ENCODE assay signal across 1 cellular context in genomic region chr2:171390941-171391516, GRCh38.
TF ChIP-seq lines count a peak whose summit lies in the region.

No MANE protein-coding gene starts in this region.

TF ChIP-seq in HEK293, 187 proteins besides CTCF, POLR2A, EP300 and RAD21 (continued from another document):
- TF ChIP-seq PRDM10 (tag by site-specific recombination; IDR thresholded peaks at IDR 0.05) (peak; percentile 56; the same call in 1 of the 2 replicates), HOXD13 (CRISPR knock-in tag; IDR thresholded peaks at IDR 0.05; ENCODE audit: borderline replicate concordance) (no peak), ZNF404 (tag by site-specific recombination; IDR thresholded peaks at IDR 0.05) (no peak), ZNF747 (tag by site-specific recombination; IDR thresholded peaks at IDR 0.05) (no peak), SALL2 (tag by site-specific recombination; IDR thresholded peaks at IDR 0.05; ENCODE audit: borderline replicate concordance) (no peak), MYNN (tag by site-specific recombination; IDR thresholded peaks at IDR 0.05; ENCODE audit: borderline replicate concordance) (no peak), ZNF530 (tag by site-specific recombination; IDR thresholded peaks at IDR 0.05; ENCODE audit: low read depth) (no peak), OSR2 (tag by site-specific recombination; IDR thresholded peaks at IDR 0.05) (peak; percentile 43; the same call in 1 of the 2 replicates), ZNF501 (tag by site-specific recombination; IDR thresholded peaks at IDR 0.05) (no peak), ZBTB1 (tag by site-specific recombination; IDR thresholded peaks at IDR 0.05) (no peak), ZNF24 (tag by site-specific recombination; IDR thresholded peaks at IDR 0.05) (0 out of 2 replicates have a peak, but pooled peaks have one; percentile 11), ZNF785 (tag by site-specific recombination; IDR thresholded peaks at IDR 0.05) (no peak), ZNF202 (tag by site-specific recombination; IDR thresholded peaks at IDR 0.05; ENCODE audit: borderline replicate concordance) (no peak), ZNF274 (IDR thresholded peaks at IDR 0.05; ENCODE audit: low read length) (no peak), ZNF274 (tag by site-specific recombination; IDR thresholded peaks at IDR 0.05; ENCODE audit: borderline replicate concordance) (no peak), ZNF555 (tag by site-specific recombination; conservative IDR thresholded peaks at IDR 0.05) (no peak), HOXC10 (CRISPR knock-in tag; IDR thresholded peaks at IDR 0.05) (no peak), ZSCAN23 (tag by site-specific recombination; IDR thresholded peaks at IDR 0.05) (no peak), ZNF76 (tag by site-specific recombination; IDR thresholded peaks at IDR 0.05; ENCODE audit: borderline replicate concordance, low read depth) (no peak), ZNF350 (tag by site-specific recombination; IDR thresholded peaks at IDR 0.05) (no peak), ZNF514 (tag by site-specific recombination; IDR thresholded peaks at IDR 0.05) (no peak), ZNF544 (tag by site-specific recombination; IDR thresholded peaks at IDR 0.05) (no peak), TRIM28 (IDR thresholded peaks at IDR 0.05; ENCODE audit: borderline replicate concordance, low read length) (no peak), PRDM6 (tag by site-specific recombination; IDR thresholded peaks at IDR 0.05) (peak; percentile 84), ZNF629 (tag by site-specific recombination; IDR thresholded peaks at IDR 0.05) (peak; percentile 34; the same call in 1 of the 2 replicates), INSM2 (tag by site-specific recombination; IDR thresholded peaks at IDR 0.05) (0 out of 2 replicates have a peak, but pooled peaks have one; percentile 42), ZNF521 (tag by site-specific recombination; IDR thresholded peaks at IDR 0.05) (no peak), ZFP37 (tag by site-specific recombination; IDR thresholded peaks at IDR 0.05) (no peak), ZNF366 (tag by site-specific recombination; conservative IDR thresholded peaks at IDR 0.05) (peak; percentile 42; the same call in 1 of the 2 replicates), KLF8 (tag by site-specific recombination; IDR thresholded peaks at IDR 0.05) (no peak), ZNF354C (tag by site-specific recombination; IDR thresholded peaks at IDR 0.05; ENCODE audit: borderline replicate concordance, low read depth) (no peak), ZNF623 (tag by site-specific recombination; IDR thresholded peaks at IDR 0.05) (no peak), PRDM4 (tag by site-specific recombination; IDR thresholded peaks at IDR 0.05) (peak; percentile 91), ZNF549 (tag by site-specific recombination; IDR thresholded peaks at IDR 0.05) (no peak), ZNF791 (tag by site-specific recombination; IDR thresholded peaks at IDR 0.05) (no peak), ZNF843 (tag by site-specific recombination; IDR thresholded peaks at IDR 0.05) (0 out of 2 replicates have a peak, but pooled peaks have one; percentile 11), RBAK (tag by site-specific recombination; IDR thresholded peaks at IDR 0.05) (no peak), ZNF707 (tag by site-specific recombination; IDR thresholded peaks at IDR 0.05) (no peak), ZSCAN16 (tag by site-specific recombination; IDR thresholded peaks at IDR 0.05) (no peak), ZNF184 (tag by site-specific recombination; IDR thresholded peaks at IDR 0.05) (0 out of 2 replicates have a peak, but pooled peaks have one; percentile 18), ZNF311 (tag by site-specific recombination; IDR thresholded peaks at IDR 0.05; ENCODE audit: borderline replicate concordance) (no peak), ZNF132 (tag by site-specific recombination; IDR thresholded peaks at IDR 0.05; ENCODE audit: borderline replicate concordance) (no peak), FEZF1 (tag by site-specific recombination; IDR thresholded peaks at IDR 0.05) (peak; percentile 39; the same call in 1 of the 2 replicates), ZBTB48 (tag by site-specific recombination; IDR thresholded peaks at IDR 0.05) (no peak), ZNF26 (tag by site-specific recombination; IDR thresholded peaks at IDR 0.05) (no peak), ZNF18 (tag by site-specific recombination; IDR thresholded peaks at IDR 0.05) (no peak), ZNF248 (tag by site-specific recombination; IDR thresholded peaks at IDR 0.05) (no peak)
- TF ChIP-seq, protein P1, sequence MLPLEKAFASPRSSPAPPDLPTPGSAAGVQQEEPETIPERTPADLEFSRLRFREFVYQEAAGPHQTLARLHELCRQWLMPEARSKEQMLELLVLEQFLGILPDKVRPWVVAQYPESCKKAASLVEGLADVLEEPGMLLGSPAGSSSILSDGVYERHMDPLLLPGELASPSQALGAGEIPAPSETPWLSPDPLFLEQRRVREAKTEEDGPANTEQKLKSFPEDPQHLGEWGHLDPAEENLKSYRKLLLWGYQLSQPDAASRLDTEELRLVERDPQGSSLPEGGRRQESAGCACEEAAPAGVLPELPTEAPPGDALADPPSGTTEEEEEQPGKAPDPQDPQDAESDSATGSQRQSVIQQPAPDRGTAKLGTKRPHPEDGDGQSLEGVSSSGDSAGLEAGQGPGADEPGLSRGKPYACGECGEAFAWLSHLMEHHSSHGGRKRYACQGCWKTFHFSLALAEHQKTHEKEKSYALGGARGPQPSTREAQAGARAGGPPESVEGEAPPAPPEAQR (tag by site-specific recombination; IDR thresholded peaks at IDR 0.05), result no peak
- TF ChIP-seq, protein P2, sequence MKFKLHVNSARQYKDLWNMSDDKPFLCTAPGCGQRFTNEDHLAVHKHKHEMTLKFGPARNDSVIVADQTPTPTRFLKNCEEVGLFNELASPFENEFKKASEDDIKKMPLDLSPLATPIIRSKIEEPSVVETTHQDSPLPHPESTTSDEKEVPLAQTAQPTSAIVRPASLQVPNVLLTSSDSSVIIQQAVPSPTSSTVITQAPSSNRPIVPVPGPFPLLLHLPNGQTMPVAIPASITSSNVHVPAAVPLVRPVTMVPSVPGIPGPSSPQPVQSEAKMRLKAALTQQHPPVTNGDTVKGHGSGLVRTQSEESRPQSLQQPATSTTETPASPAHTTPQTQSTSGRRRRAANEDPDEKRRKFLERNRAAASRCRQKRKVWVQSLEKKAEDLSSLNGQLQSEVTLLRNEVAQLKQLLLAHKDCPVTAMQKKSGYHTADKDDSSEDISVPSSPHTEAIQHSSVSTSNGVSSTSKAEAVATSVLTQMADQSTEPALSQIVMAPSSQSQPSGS (tag by site-specific recombination; IDR thresholded peaks at IDR 0.05; ENCODE audit: low read depth), result no peak
